Comparison of ENCODE assay signal across 9 cellular contexts in genomic region chr19:31214086-31214485, GRCh38.
DNase-seq lines count a peak whose midpoint lies in the region; ATAC-seq and TF ChIP-seq lines count a peak whose summit lies in the region.
"Had no signal": no experiment of that assay in that cellular context is flagged by ENCODE, and none has a peak within 500 bp of the region (broad histone marks: within the 10 kb centered on the region; RNA-seq: fewer than 3 reads in every experiment).

No MANE protein-coding gene starts in this region.

- H3K36me3 ChIP-seq in GM23248 (ENCODE audit: low read depth) = no peaks in the 10 kb centered on the region
- no peaks in the 10 kb centered on the region for H3K36me3 ChIP-seq in left ventricle myocardium inferior
- H3K36me3 ChIP-seq: tibial nerve had no signal

- no peak for ATAC-seq in HG03280 (IDR thresholded peaks at IDR 0.05; ENCODE audit: unreplicated experiment)
- no peak for ATAC-seq in GM21786 (IDR thresholded peaks at IDR 0.05; ENCODE audit: unreplicated experiment)
- no peak for ATAC-seq in HG02759 (IDR thresholded peaks at IDR 0.05; ENCODE audit: unreplicated experiment)

- H2AFZ ChIP-seq in GM23248 = peak overlapping the region; percentile 71

- H3K4me3 ChIP-seq in GM23248 = no peak overlapping the region
- no peak overlapping the region for H3K4me3 ChIP-seq in left ventricle myocardium inferior
- H3K4me3 ChIP-seq: tibial nerve had no signal

- no peaks in the 10 kb centered on the region for H3K79me2 ChIP-seq in GM23248 (ENCODE audit: insufficient read depth)

- WGBS in GM23248 (ENCODE audit: low coverage in 1 of 2, low lambda C conversion rate in 2 of 2, missing lambda C conversion rate in 2 of 2), 2 experiments = 1% methylated on average over 9 of the region's 9 CpGs

- peak overlapping the region; percentile 44 for H3K4me2 ChIP-seq in GM23248 (ENCODE audit: unreplicated experiment)

- H4K20me1 ChIP-seq in GM23248 (ENCODE audit: insufficient read depth) = no peaks in the 10 kb centered on the region

- in situ Hi-C loops in GM23248 (cut with MboI) (no loop called here), SK-MEL-5 (cut with HindIII; ENCODE audit: low pct_unique_long_range_greater_than_20kb, low sequenced_read_pairs) (no loop called here)

- H3K27me3 ChIP-seq in GM23248 (replicated peaks; ENCODE audit: insufficient read depth) (no peaks in the 10 kb centered on the region), left ventricle myocardium inferior (ENCODE audit: low read depth) (peaks cover 24% of the 10 kb centered on the region)
- H3K27me3 ChIP-seq: tibial nerve had no signal

- H3K4me1 ChIP-seq in GM23248 (ENCODE audit: insufficient read depth) (peaks cover 17% of the 10 kb centered on the region), left ventricle myocardium inferior (no peaks in the 10 kb centered on the region)
- H3K4me1 ChIP-seq: tibial nerve had no signal

- no peaks in the 10 kb centered on the region for H3K9me3 ChIP-seq in GM23248 (ENCODE audit: low read depth)
- H3K9me3 ChIP-seq in left ventricle myocardium inferior (replicated peaks) = no peaks in the 10 kb centered on the region
- H3K9me3 ChIP-seq: tibial nerve had no signal

- intact Hi-C loops in left ventricle myocardium inferior (cut with micrococcal nuclease) = no loop called here

- DNase-seq in GM23248 (peak; percentile 100), SK-MEL-5 (ENCODE audit: low read depth, low spot score) (peak; percentile 87), activated gamma-delta T cell (lab: John Stamatoyannopoulos, UW) (peak; percentile 28), left ventricle myocardium inferior (peak; percentile 19)
- peak; percentile 77 for DNase-seq in stimulated activated CD4-positive, alpha-beta T cell treated with anti-CD3 and anti-CD28 coated beads, Interleukin-4, amount 100 ng/mL, for 1 hour

- no peak for TF ChIP-seq CTCF in left ventricle myocardium inferior (IDR thresholded peaks at IDR 0.05; ENCODE audit: borderline replicate concordance)

- peak overlapping the region; percentile 41 for H3K9ac ChIP-seq in GM23248

- peak overlapping the region; percentile 83 for H3K27ac ChIP-seq in GM23248
- no peak overlapping the region for H3K27ac ChIP-seq in left ventricle myocardium inferior (replicated peaks)
- H3K27ac ChIP-seq: tibial nerve had no signal

- H3K9me2 ChIP-seq in GM23248 (ENCODE audit: insufficient read depth) = no peaks in the 10 kb centered on the region

- peaks cover 6% of the 10 kb centered on the region for H3F3A ChIP-seq in GM23248 (ENCODE audit: insufficient read depth)

Comparison
In these comparisons a context has a peak if more than half of its experiments do, and no peak if none do; other contexts are left out.
1. DNase-seq: peak in every context shown above with its lines; median percentile 100 in GM23248; 87 in SK-MEL-5; 77 in stimulated activated CD4-positive, alpha-beta T cell treated with anti-CD3 and anti-CD28 coated beads, Interleukin-4, amount 100 ng/mL, for 1 hour; 28 in activated gamma-delta T cell; 19 in left ventricle myocardium inferior.